In the genomic region with DNA sequence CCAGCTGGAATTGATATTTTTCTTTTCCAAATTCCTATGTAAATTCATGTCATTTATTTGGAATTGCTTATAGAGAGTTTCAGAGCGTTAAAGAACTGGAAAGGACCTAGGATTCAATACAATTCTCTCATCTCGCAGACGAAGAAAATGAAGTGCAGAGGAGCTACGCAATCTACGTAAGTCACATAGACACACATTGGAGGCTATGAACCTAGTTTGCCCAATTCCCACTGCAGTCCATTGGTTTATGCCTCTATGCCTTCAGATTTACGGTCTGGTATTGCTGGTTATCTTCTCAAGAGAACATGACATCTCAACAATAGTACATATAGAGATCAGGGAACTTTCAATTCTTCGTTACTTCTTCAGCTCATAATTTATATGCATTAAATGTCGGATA, we compare ENCODE assay signal across 10 cellular contexts. TPM values are rescaled to one million over a fixed set of nuclear protein-coding genes. Genes with fewer than 3 reads are reported as not detected.
A peak's percentile ranks its signal among the peaks of the same experiment; 100 is the strongest.
DNase-seq lines count a peak whose midpoint lies in the region; ATAC-seq and TF ChIP-seq lines count a peak whose summit lies in the region.
"Had no signal": no experiment of that assay in that cellular context is flagged by ENCODE, and none has a peak within 500 bp of the region (broad histone marks: within the 10 kb centered on the region; RNA-seq: fewer than 3 reads in every experiment).

No MANE protein-coding gene starts in this region.

- WGBS in mammary epithelial cell (ENCODE audit: low coverage, missing lambda C conversion rate): 76% methylated on average over 8 of the region's 8 CpGs

- TF ChIP-seq CTCF in 22Rv1 (IDR thresholded peaks at IDR 0.05) (no peak), HFFc6 (IDR thresholded peaks at IDR 0.05) (no peak), mammary epithelial cell (conservative IDR thresholded peaks at IDR 0.05 in 1 of 2, IDR thresholded peaks at IDR 0.05 in 1 of 2; ENCODE audit: extremely low read depth in 1 of 2, insufficient read depth in 1 of 2, low read depth in 1 of 2, low read length in 2 of 2) (no peak)

- CTCF ChIA-PET in mammary epithelial cell (lab: Charles Lee; ENCODE audit: low non-redundant PET): no interaction called here

- H3K36me3 ChIP-seq in mammary epithelial cell (ENCODE audit: insufficient read depth, low read length): no peaks in the 10 kb centered on the region
- H3K36me3 ChIP-seq: pancreas had no signal

- H3K9ac ChIP-seq in mammary epithelial cell (ENCODE audit: insufficient read depth, low read length): no peak overlapping the region

- H3K27me3 ChIP-seq in mammary epithelial cell (ENCODE audit: insufficient read depth, low read length): no peaks in the 10 kb centered on the region
- H3K27me3 ChIP-seq: pancreas, SJSA1 had no signal

- no peak overlapping the region for H3K27ac Mint-ChIP-seq in HFFc6
- H3K27ac Mint-ChIP-seq in natural killer cell treated with Interleukin-12 subunit alpha and Interleukin-12 subunit beta and Interleukin-15 and Interleukin-18, amount 100 ng/mL, for 72 hours: peak overlapping the region; percentile 71 to 85

- peaks cover 30% of the 10 kb centered on the region for H3K4me1 Mint-ChIP-seq in HFFc6 (ENCODE audit: low read depth)
- peaks cover 22 to 26% of the 10 kb centered on the region in 2 donors for H3K4me1 Mint-ChIP-seq in natural killer cell treated with Interleukin-12 subunit alpha and Interleukin-12 subunit beta and Interleukin-15 and Interleukin-18, amount 100 ng/mL, for 72 hours (ENCODE audit: low read depth in 2 of 2)

- no peaks in the 10 kb centered on the region for H3K9me3 Mint-ChIP-seq in HFFc6
- H3K9me3 Mint-ChIP-seq in natural killer cell treated with Interleukin-12 subunit alpha and Interleukin-12 subunit beta and Interleukin-15 and Interleukin-18, amount 100 ng/mL, for 72 hours: no peaks in the 10 kb centered on the region

- peaks cover 14% of the 10 kb centered on the region for H3K4me1 ChIP-seq in mammary epithelial cell (ENCODE audit: insufficient read depth, low read length)

- no peaks in the 10 kb centered on the region; the same call in 1 of the 2 replicates for H3K36me3 Mint-ChIP-seq in HFFc6 (ENCODE audit: low read depth)
- H3K36me3 Mint-ChIP-seq in natural killer cell treated with Interleukin-12 subunit alpha and Interleukin-12 subunit beta and Interleukin-15 and Interleukin-18, amount 100 ng/mL, for 72 hours: no peaks in the 10 kb centered on the region

- H2AFZ ChIP-seq in mammary epithelial cell (ENCODE audit: low read depth, low read length): peak overlapping the region; percentile 96

- peak overlapping the region; percentile 96; the same call in 1 of the 2 replicates for H3K4me3 Mint-ChIP-seq in HFFc6
- H3K4me3 Mint-ChIP-seq in natural killer cell treated with Interleukin-12 subunit alpha and Interleukin-12 subunit beta and Interleukin-15 and Interleukin-18, amount 100 ng/mL, for 72 hours: peak overlapping the region; percentile 96

- H3K4me2 ChIP-seq in mammary epithelial cell (ENCODE audit: insufficient read depth, low read depth, low read length): no peak overlapping the region

- H3K9me3 ChIP-seq in mammary epithelial cell (replicated peaks; ENCODE audit: insufficient read depth, low read length): no peaks in the 10 kb centered on the region
- H3K9me3 ChIP-seq: pancreas had no signal

- in situ Hi-C loops in mammary epithelial cell (cut with MboI; ENCODE audit: low sequenced_read_pairs in 2 of 2): no loop called here

- BruUV-seq in mammary epithelial cell (replicated peaks; lab: Mats Ljungman, UMichigan): no TSS peak

- H3K27ac ChIP-seq in 22Rv1 (peak overlapping the region; percentile 75), mammary epithelial cell (ENCODE audit: insufficient read depth, low read depth, low read length) (no peak overlapping the region)
- H3K27ac ChIP-seq: SJSA1 had no signal

- H3K4me3 ChIP-seq in mammary epithelial cell (replicated peaks in 1 of 3; ENCODE audit: insufficient read depth in 1 of 3, low read depth in 2 of 3, low read length in 3 of 3): no peak overlapping the region

- DNase-seq in HFFc6 (no peak), mammary epithelial cell (no peak), LoVo (ENCODE audit: low spot score) (no peak), NCI-H510A treated with DMSO at 0.1 percent for 48 hours (lab: John Stamatoyannopoulos, UW) (no peak), midbrain (lab: John Stamatoyannopoulos, UW) (no peak)
- DNase-seq in natural killer cell treated with Interleukin-12 subunit alpha and Interleukin-12 subunit beta and Interleukin-15 and Interleukin-18, amount 100 ng/mL, for 72 hours (ENCODE audit: low spot score): no peak

- peaks cover 35% of the 10 kb centered on the region for H3K79me2 ChIP-seq in mammary epithelial cell (ENCODE audit: insufficient read depth, low read length)

- no peak for ATAC-seq in natural killer cell treated with Interleukin-12 subunit alpha and Interleukin-12 subunit beta and Interleukin-15 and Interleukin-18, amount 100 ng/mL, for 72 hours
- no peak for ATAC-seq in HG02623 (IDR thresholded peaks at IDR 0.05; ENCODE audit: unreplicated experiment)

- no peaks in the 10 kb centered on the region for H4K20me1 ChIP-seq in mammary epithelial cell (ENCODE audit: insufficient read depth, low read length)

- intact Hi-C loops in mammary epithelial cell (cut with micrococcal nuclease): loop anchor here (2.0 kb wide), 1 partner anchor 112 kb away; a partner anchor contains a TSS

- dilution Hi-C loops in mammary epithelial cell (cut with HindIII; ENCODE audit: low sequenced_read_pairs): no loop called here

- H3K27me3 Mint-ChIP-seq in HFFc6 (ENCODE audit: insufficient read depth): no peaks in the 10 kb centered on the region; the same call in 1 of the 2 replicates
- no peaks in the 10 kb centered on the region for H3K27me3 Mint-ChIP-seq in natural killer cell treated with Interleukin-12 subunit alpha and Interleukin-12 subunit beta and Interleukin-15 and Interleukin-18, amount 100 ng/mL, for 72 hours

RNA-seq across cellular contexts. Expression of a gene that starts 1.0 kb away (rescaled TPM):
- total RNA-seq in HFFc6 (2021; fragmentation: NEBNext Ultra II Directional; extraction: Animal tissue kit (Norgen Biotek cat#: 25700)): 10 to 100 TPM; 19.0 to 24.7 (median 22.4) TPM
- total RNA-seq in mammary epithelial cell: 10 to 100 TPM; 25.5 to 29.3 TPM
- 28.1 TPM for polyA plus RNA-seq in mammary epithelial cell
- polyA minus RNA-seq in mammary epithelial cell: 33.6 TPM
- 10 to 100 TPM; 20.8 to 25.4 TPM for total RNA-seq in natural killer cell treated with Interleukin-12 subunit alpha and Interleukin-12 subunit beta and Interleukin-15 and Interleukin-18, amount 100 ng/mL, for 72 hours
